Comparison of ENCODE assay signal across 20 cellular contexts in the genomic region with DNA sequence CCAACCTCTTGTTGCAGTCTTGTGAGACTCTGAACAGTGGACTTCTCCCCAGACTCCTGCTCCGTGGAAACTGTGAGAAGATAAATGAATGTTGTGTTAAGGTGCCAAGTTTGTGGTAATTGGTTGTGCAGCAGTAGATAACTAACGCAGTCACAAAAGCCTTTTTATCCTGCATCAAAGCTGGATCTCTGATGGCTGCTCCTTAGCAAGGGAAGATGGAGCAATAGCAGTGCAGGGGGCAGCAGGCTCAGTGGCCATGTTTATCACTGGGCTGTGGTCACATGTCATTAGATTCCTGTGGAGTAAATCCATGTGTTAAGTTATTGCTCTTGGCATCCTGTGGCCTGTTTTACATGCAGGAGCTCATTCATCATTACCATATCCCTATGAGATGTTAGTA. TPM values are rescaled to one million over a fixed set of nuclear protein-coding genes. Genes with fewer than 3 reads are reported as not detected.
DNase-seq lines count a peak whose midpoint lies in the region; ATAC-seq and TF ChIP-seq lines count a peak whose summit lies in the region.
"Had no signal": no experiment of that assay in that cellular context is flagged by ENCODE, and none has a peak within 500 bp of the region (broad histone marks: within the 10 kb centered on the region; RNA-seq: fewer than 3 reads in every experiment).

No MANE protein-coding gene starts in this region.

- H3K23ac ChIP-seq in mesenchymal stem cell (ENCODE audit: low read length in 2 of 2): no peak overlapping the region

- H4K8ac ChIP-seq in mesenchymal stem cell (ENCODE audit: low read length): no peak overlapping the region

- peaks cover 33% of the 10 kb centered on the region for H3K36me3 Mint-ChIP-seq in CD4-positive, alpha-beta T cell (ENCODE audit: low read depth)
- H3K36me3 Mint-ChIP-seq in IgD-negative memory B cell: no peaks in the 10 kb centered on the region

- no peak overlapping the region for H3K4me3 Mint-ChIP-seq in CD4-positive, alpha-beta T cell
- peak overlapping the region in 1 of 4 donors; percentile 19 for H3K4me3 Mint-ChIP-seq in IgD-negative memory B cell
- H3K4me3 Mint-ChIP-seq: activated CD4-positive, alpha-beta memory T cell treated with anti-CD3 and anti-CD28 coated beads for 36 hours; activated naive CD4-positive, alpha-beta T cell treated with anti-CD3 and anti-CD28 coated beads for 36 hours; activated T-cell treated with anti-CD3 and anti-CD28 coated beads, Interleukin-2, amount 50 U/mL, for 24 hours had no signal

- H3K27me3 Mint-ChIP-seq in CD4-positive, alpha-beta T cell: no peaks in the 10 kb centered on the region
- no peaks in the 10 kb centered on the region for H3K27me3 Mint-ChIP-seq in IgD-negative memory B cell
- H3K27me3 Mint-ChIP-seq: activated CD4-positive, alpha-beta memory T cell treated with anti-CD3 and anti-CD28 coated beads for 36 hours; activated T-cell treated with anti-CD3 and anti-CD28 coated beads, Interleukin-2, amount 50 U/mL, for 24 hours had no signal

- CTCF ChIA-PET in CD4-positive, alpha-beta T cell (lab: Charles Lee): no interaction called here

- H3K79me1 ChIP-seq in mesenchymal stem cell (replicated peaks; ENCODE audit: low read length, poor library complexity, severe bottlenecking): peaks cover 10% of the 10 kb centered on the region

- no peak overlapping the region for H3K4me2 ChIP-seq in mesenchymal stem cell (ENCODE audit: low read length, poor library complexity, severe bottlenecking)

- intact Hi-C loops in CD4-positive, alpha-beta T cell (cut with DNase I, micrococcal nuclease): no loop called here
- intact Hi-C loops in tibial artery (cut with DNase I; ENCODE audit: low total_unique reads): no loop called here

- no peak overlapping the region for H3K4me3 ChIP-seq in choroid plexus epithelial cell (ENCODE audit: low read depth, low read length)
- H3K4me3 ChIP-seq in mesenchymal stem cell (ENCODE audit: insufficient read depth in 1 of 2, low read depth in 1 of 2, low read length in 2 of 2): no peak overlapping the region
- H3K4me3 ChIP-seq in tibial artery: no peak overlapping the region
- H3K4me3 ChIP-seq: ascending aorta, right atrium auricular region, thoracic aorta had no signal

- peaks cover 85% of the 10 kb centered on the region for H3K4me1 Mint-ChIP-seq in CD4-positive, alpha-beta T cell (ENCODE audit: low read depth)
- H3K4me1 Mint-ChIP-seq in IgD-negative memory B cell: peaks cover 39 to 57% (median 55%) of the 10 kb centered on the region in 3 donors

- TF ChIP-seq CTCF in CD4-positive, alpha-beta T cell (IDR thresholded peaks at IDR 0.05): no peak
- TF ChIP-seq CTCF in choroid plexus epithelial cell (conservative IDR thresholded peaks at IDR 0.05; ENCODE audit: low read depth, low read length): no peak
- no peak for TF ChIP-seq CTCF in tibial artery (IDR thresholded peaks at IDR 0.05)

- no peak overlapping the region for H3K4ac ChIP-seq in mesenchymal stem cell (ENCODE audit: low read depth in 1 of 2, low read length in 2 of 2)

- no peak overlapping the region for H2AK5ac ChIP-seq in mesenchymal stem cell (ENCODE audit: low read length, severe bottlenecking)

- H4K91ac ChIP-seq in mesenchymal stem cell (ENCODE audit: low read length): no peak overlapping the region

- no peaks in the 10 kb centered on the region for H3K36me3 ChIP-seq in mesenchymal stem cell (ENCODE audit: control insufficient read depth in 1 of 2, insufficient read depth in 2 of 2, low read depth in 1 of 2, low read length in 2 of 2)
- no peaks in the 10 kb centered on the region for H3K36me3 ChIP-seq in tibial artery
- H3K36me3 ChIP-seq: ascending aorta, right atrium auricular region, thoracic aorta had no signal

- H2AFZ ChIP-seq in mesenchymal stem cell (ENCODE audit: low read depth, low read length): no peak overlapping the region

- no peak overlapping the region for H3K18ac ChIP-seq in mesenchymal stem cell (ENCODE audit: low read depth in 1 of 2, low read length in 2 of 2)

- H3K9ac ChIP-seq in mesenchymal stem cell (ENCODE audit: low read length): no peak overlapping the region

- H3K27me3 ChIP-seq in CD4-positive, alpha-beta T cell (ENCODE audit: control insufficient read depth, insufficient read depth, low read length): no peaks in the 10 kb centered on the region
- H3K27me3 ChIP-seq in mesenchymal stem cell (ENCODE audit: control insufficient read depth in 1 of 2, insufficient read depth in 1 of 2, low read length in 2 of 2): no peaks in the 10 kb centered on the region
- no peaks in the 10 kb centered on the region for H3K27me3 ChIP-seq in tibial artery
- H3K27me3 ChIP-seq: ascending aorta, right atrium auricular region had no signal

- no peaks in the 10 kb centered on the region for H3K9me3 ChIP-seq in CD4-positive, alpha-beta T cell (ENCODE audit: control insufficient read depth, low read length)
- no peaks in the 10 kb centered on the region for H3K9me3 ChIP-seq in mesenchymal stem cell (ENCODE audit: control insufficient read depth, low read length)
- no peaks in the 10 kb centered on the region for H3K9me3 ChIP-seq in tibial artery
- H3K9me3 ChIP-seq: ascending aorta, right atrium auricular region, thoracic aorta had no signal

- WGBS in mesenchymal stem cell: 80% methylated on average over 2 of the region's 2 CpGs

- peak overlapping the region; percentile 83 for H3K27ac Mint-ChIP-seq in CD4-positive, alpha-beta T cell
- H3K27ac Mint-ChIP-seq in IgD-negative memory B cell: peak overlapping the region; percentile 5 to 78 (median 28)

- H3K4me1 ChIP-seq in mesenchymal stem cell (ENCODE audit: control insufficient read depth, insufficient read depth, low read depth, low read length) (peaks cover 6% of the 10 kb centered on the region), tibial artery (peaks cover 0 to 18% (median 12%) of the 10 kb centered on the region in 4 donors)

- H2BK5ac ChIP-seq in mesenchymal stem cell (ENCODE audit: low read depth, low read length, poor library complexity, severe bottlenecking): no peak overlapping the region

- H3K14ac ChIP-seq in mesenchymal stem cell (ENCODE audit: low read length in 2 of 2): no peak overlapping the region

- DNase-seq in CD4-positive, alpha-beta T cell: no peak
- DNase-seq in choroid plexus epithelial cell (ENCODE audit: low read depth) (peak; percentile 62), mesenchymal stem cell (peak; percentile 47), tibial artery (no peak), DMS153 treated with DMSO at 0.1 percent for 48 hours (lab: John Stamatoyannopoulos, UW; ENCODE audit: unreplicated experiment) (no peak), SKM-1 (lab: John Stamatoyannopoulos, UW; ENCODE audit: unreplicated experiment) (no peak), DMS53 treated with DMSO at 0.1 percent for 48 hours (lab: John Stamatoyannopoulos, UW; ENCODE audit: unreplicated experiment) (no peak)
- DNase-seq: activated CD4-positive, alpha-beta memory T cell treated with anti-CD3 and anti-CD28 coated beads for 36 hours; activated naive CD4-positive, alpha-beta T cell treated with anti-CD3 and anti-CD28 coated beads for 36 hours; activated T-cell treated with anti-CD3 and anti-CD28 coated beads, Interleukin-2, amount 50 U/mL, for 24 hours; cortex of kidney; left ventricle myocardium superior; NCI-H1417; NCI-H526 treated with DMSO at 0.1 percent for 48 hours; T-helper 1 cell had no signal

- no peak overlapping the region for H2BK120ac ChIP-seq in mesenchymal stem cell (ENCODE audit: low read depth, low read length)

- POLR2A ChIA-PET in CD4-positive, alpha-beta T cell (lab: Charles Lee): interaction anchor here (2.3 kb wide), 1 partner anchor 19 kb away, joined by 7 read pairs; no protein-coding TSS in a partner anchor

- no peak overlapping the region for H3K27ac ChIP-seq in CD4-positive, alpha-beta T cell (ENCODE audit: low read depth, low read length)
- H3K27ac ChIP-seq in mesenchymal stem cell (ENCODE audit: low read length, poor library complexity, severe bottlenecking) (no peak overlapping the region), tibial artery (no peak overlapping the region)
- H3K27ac ChIP-seq: ascending aorta, right atrium auricular region, thoracic aorta had no signal

- H2BK12ac ChIP-seq in mesenchymal stem cell (ENCODE audit: low read length in 2 of 2): peak overlapping the region in 1 of 2 experiments; percentile 7

- no peak for ATAC-seq in CD4-positive, alpha-beta T cell (ENCODE audit: poor library complexity)
- ATAC-seq: left ventricle myocardium superior, Right ventricle myocardium inferior had no signal

- no peak overlapping the region for H2BK15ac ChIP-seq in mesenchymal stem cell (ENCODE audit: low read depth, poor library complexity, severe bottlenecking)

- H3K9me3 Mint-ChIP-seq in CD4-positive, alpha-beta T cell: no peaks in the 10 kb centered on the region
- no peaks in the 10 kb centered on the region for H3K9me3 Mint-ChIP-seq in IgD-negative memory B cell
- H3K9me3 Mint-ChIP-seq: activated CD4-positive, alpha-beta memory T cell treated with anti-CD3 and anti-CD28 coated beads for 36 hours; activated naive CD4-positive, alpha-beta T cell treated with anti-CD3 and anti-CD28 coated beads for 36 hours; activated T-cell treated with anti-CD3 and anti-CD28 coated beads, Interleukin-2, amount 50 U/mL, for 24 hours had no signal

RNA-seq across cellular contexts. Expression of a gene that starts 13.5 kb away (rescaled TPM):
- 10 to 100 TPM; 31.5 to 35.2 TPM for total RNA-seq in CD4-positive, alpha-beta T cell
- polyA plus RNA-seq in IgD-negative memory B cell: 141 TPM
- 15.4 TPM for polyA plus RNA-seq in mesenchymal stem cell (2013, experiment 1 of 2)
- polyA plus RNA-seq in mesenchymal stem cell (2013, experiment 2 of 2): 14.4 TPM

Comparison
In these comparisons a context has a peak if more than half of its experiments do, and no peak if none do; other contexts are left out.
1. DNase-seq: peak in choroid plexus epithelial cell (single experiment) and mesenchymal stem cell (single experiment); none in CD4-positive, alpha-beta T cell (0 of 10), tibial artery (0 of 2), DMS153 treated with DMSO at 0.1 percent for 48 hours (single experiment), SKM-1 (single experiment) and DMS53 treated with DMSO at 0.1 percent for 48 hours (single experiment).